Comparison of ENCODE assay signal across 2 cellular contexts in genomic region chr4:24496597-24496996, GRCh38.
TF ChIP-seq lines count a peak whose summit lies in the region.

No MANE protein-coding gene starts in this region.

TF ChIP-seq in GM23338, 12 proteins besides CTCF, POLR2A, EP300 and RAD21 (continued from another document):
- no peak for TF ChIP-seq EZH2phosphoT487 (IDR thresholded peaks at IDR 0.05; ENCODE audit: unreplicated experiment)
- TF ChIP-seq STAT1 (IDR thresholded peaks at IDR 0.05; ENCODE audit: unreplicated experiment) = no peak
- TF ChIP-seq POLR2AphosphoS5 (IDR thresholded peaks at IDR 0.05; ENCODE audit: low read depth) = no peak
- no peak for TF ChIP-seq CREB1 (CRISPR knock-in tag; IDR thresholded peaks at IDR 0.05; ENCODE audit: low read depth)
- TF ChIP-seq ZNF462 (CRISPR knock-in tag; IDR thresholded peaks at IDR 0.05) = no peak
- no peak for TF ChIP-seq ETS1 (IDR thresholded peaks at IDR 0.05)
- TF ChIP-seq JUNB (IDR thresholded peaks at IDR 0.05; ENCODE audit: unreplicated experiment) = no peak
- TF ChIP-seq ZNF331 (CRISPR knock-in tag; IDR thresholded peaks at IDR 0.05; ENCODE audit: low read depth) = no peak
TF ChIP-seq in GM23338: peak in this region for 0.

TF ChIP-seq in WTC11, 78 proteins besides CTCF, POLR2A, EP300 and RAD21 (continued from another document):
- TF ChIP-seq FOXP4 (CRISPR knock-in tag; IDR thresholded peaks at IDR 0.05) = no peak
- no peak for TF ChIP-seq USF2 (CRISPR knock-in tag; IDR thresholded peaks at IDR 0.05)
- no peak for TF ChIP-seq GTF2I (CRISPR knock-in tag; conservative IDR thresholded peaks at IDR 0.05)
